18 cellular contexts compared by ENCODE assay signal in genomic region chrX:22122510-22122909, GRCh38.
DNase-seq lines count a peak whose midpoint lies in the region; ATAC-seq, FAIRE-seq and TF ChIP-seq lines count a peak whose summit lies in the region.
"Had no signal": no experiment of that assay in that cellular context is flagged by ENCODE, and none has a peak within 500 bp of the region (broad histone marks: within the 10 kb centered on the region; RNA-seq: fewer than 3 reads in every experiment).

No MANE protein-coding gene starts in this region.

- no peak for TF ChIP-seq RAD21 in IMR-90 (IDR thresholded peaks at IDR 0.05; ENCODE audit: low read length)

- no peak overlapping the region for H3K56ac ChIP-seq in IMR-90 (ENCODE audit: extremely low read depth, insufficient read depth, low read length)

- H3K36me3 ChIP-seq in IMR-90 (ENCODE audit: control insufficient read depth, insufficient read depth, low read length) (no peaks in the 10 kb centered on the region), brain microvascular endothelial cell (replicated peaks) (no peaks in the 10 kb centered on the region), keratinocyte (ENCODE audit: control insufficient read depth in 2 of 2, extremely low read depth in 1 of 2, insufficient read depth in 2 of 2, low read length in 2 of 2) (no peaks in the 10 kb centered on the region)
- H3K36me3 ChIP-seq: cardiac muscle cell, esophagus muscularis mucosa, spleen had no signal

- TF ChIP-seq CTCF in IMR-90 (conservative IDR thresholded peaks at IDR 0.05; ENCODE audit: low read depth, low read length): no peak
- no peak for TF ChIP-seq CTCF in brain microvascular endothelial cell (IDR thresholded peaks at IDR 0.05; ENCODE audit: low read depth, low read length, missing control alignments)
- TF ChIP-seq CTCF in keratinocyte (optimal IDR thresholded peaks at IDR 0.05 in 1 of 3, IDR thresholded peaks at IDR 0.05 in 1 of 3, conservative IDR thresholded peaks at IDR 0.05 in 1 of 3; ENCODE audit: extremely low read depth in 1 of 3, insufficient read depth in 2 of 3, low read length in 3 of 3): no peak

- H3K4me3 ChIP-seq in IMR-90 (ENCODE audit: insufficient read depth, low read depth, low read length) (no peak overlapping the region), brain microvascular endothelial cell (ENCODE audit: low read depth, low read length) (no peak overlapping the region), keratinocyte (ENCODE audit: control insufficient read depth in 2 of 3, extremely low read depth in 1 of 3, insufficient read depth in 2 of 3, low read depth in 1 of 3, low read length in 3 of 3) (no peak overlapping the region)
- H3K4me3 ChIP-seq: cardiac muscle cell, esophagus muscularis mucosa, SK-N-MC, spleen had no signal

- H3K4me1 ChIP-seq in IMR-90 (ENCODE audit: control insufficient read depth, insufficient read depth, low read length) (no peaks in the 10 kb centered on the region), keratinocyte (ENCODE audit: control insufficient read depth, extremely low read depth, insufficient read depth, low read length) (peaks cover 20% of the 10 kb centered on the region)
- H3K4me1 ChIP-seq: esophagus muscularis mucosa, spleen had no signal

- no peaks in the 10 kb centered on the region for H3K4me1 Mint-ChIP-seq in natural killer cell treated with Interleukin-12 subunit alpha and Interleukin-12 subunit beta and Interleukin-15 and Interleukin-18, amount 100 ng/mL, for 72 hours (ENCODE audit: low read depth in 2 of 2)
- H3K4me1 Mint-ChIP-seq: activated T-helper 17 cell treated with anti-CD3 and anti-CD28 coated beads, Interleukin-2, amount 50 U/mL, for 72 hours; naive B cell had no signal

- H2AFZ ChIP-seq in IMR-90 (replicated peaks; ENCODE audit: low read length, poor library complexity) (no peak overlapping the region), keratinocyte (ENCODE audit: control insufficient read depth, low read length) (no peak overlapping the region)

- DNase-seq in AG08395 (ENCODE audit: low spot score) (peak; percentile 20), IMR-90 (peak; percentile 82), brain microvascular endothelial cell (peak; percentile 41), keratinocyte (ENCODE audit: low read depth, low spot score) (peak; percentile 83)
- no peak for DNase-seq in stimulated activated naive CD8-positive, alpha-beta T cell treated with anti-CD3 and anti-CD28 coated beads, Interleukin-15, Interleukin-2, amounts not matched to agents 100 U/mL and 50 U/mL, for 24 hours
- DNase-seq in stimulated activated CD4-positive, alpha-beta T cell treated with anti-CD3 and anti-CD28 coated beads, Interleukin-1b, Interleukin-23, amount 100 ng/mL, for 48 hours: no peak
- no peak for DNase-seq in natural killer cell treated with Interleukin-12 subunit alpha and Interleukin-12 subunit beta and Interleukin-15 and Interleukin-18, amount 100 ng/mL, for 72 hours (ENCODE audit: low spot score)
- DNase-seq: activated CD4-positive, CD25-positive, alpha-beta regulatory T cell treated with anti-CD3 and anti-CD28 coated beads, Interleukin-2, amount 50 U/mL, for 72 hours; DMS79 treated with DMSO at 0.1 percent for 48 hours; kidney glomerular epithelial cell; naive B cell; NCI-H524; spleen had no signal

- no peak overlapping the region for H3K4me2 ChIP-seq in IMR-90 (ENCODE audit: low read depth, low read length)
- H3K4me2 ChIP-seq in keratinocyte (ENCODE audit: control insufficient read depth, extremely low read depth, insufficient read depth, low read depth, low read length): no peak overlapping the region

- no peak overlapping the region for H2AK9ac ChIP-seq in IMR-90 (replicated peaks; ENCODE audit: low read depth, low read length, poor library complexity)

- H2BK15ac ChIP-seq in IMR-90 (ENCODE audit: low read depth, low read length): no peak overlapping the region

- H3K27me3 Mint-ChIP-seq in natural killer cell treated with Interleukin-12 subunit alpha and Interleukin-12 subunit beta and Interleukin-15 and Interleukin-18, amount 100 ng/mL, for 72 hours: peaks cover 7 to 10% of the 10 kb centered on the region in 2 donors
- H3K27me3 Mint-ChIP-seq: activated T-helper 17 cell treated with anti-CD3 and anti-CD28 coated beads, Interleukin-2, amount 50 U/mL, for 72 hours had no signal

- CTCF ChIA-PET in IMR-90 (lab: Yijun Ruan, JAX): no interaction called here

- H3K9ac ChIP-seq in IMR-90 (ENCODE audit: low read depth, low read length) (no peak overlapping the region), keratinocyte (ENCODE audit: control insufficient read depth, extremely low read depth, insufficient read depth, low read length) (no peak overlapping the region)

- no peak overlapping the region for H4K5ac ChIP-seq in IMR-90 (ENCODE audit: low read depth, low read length)

- H2AK5ac ChIP-seq in IMR-90 (ENCODE audit: low read depth, low read length): no peak overlapping the region

- H3K9me1 ChIP-seq in IMR-90 (ENCODE audit: insufficient read depth, low read length) (no peaks in the 10 kb centered on the region), keratinocyte (ENCODE audit: control insufficient read depth, extremely low read depth, insufficient read depth, low read length) (no peaks in the 10 kb centered on the region)

- no peaks in the 10 kb centered on the region for H3K36me3 Mint-ChIP-seq in natural killer cell treated with Interleukin-12 subunit alpha and Interleukin-12 subunit beta and Interleukin-15 and Interleukin-18, amount 100 ng/mL, for 72 hours
- H3K36me3 Mint-ChIP-seq: naive B cell had no signal

- POLR2A ChIA-PET in IMR-90 (lab: Charles Lee; ENCODE audit: unreplicated experiment): no interaction called here

- in situ Hi-C loops in IMR-90 (cut with MboI; ENCODE audit: low sequenced_read_pairs): no loop called here
- in situ Hi-C loops in brain microvascular endothelial cell (cut with HindIII; ENCODE audit: low pct_ligation_motif_present, low sequenced_read_pairs): no loop called here

- BruUV-seq in IMR-90 (replicated peaks; lab: Mats Ljungman, UMichigan): no TSS peak

- 0% methylated on average over 1 of the region's 2 CpGs; no CpG with 5 or more reads in 1 of the 2 experiments for WGBS in IMR-90 (ENCODE audit: extremely low coverage in 2 of 2, insufficient read length in 1 of 2), 2 experiments

- H3K14ac ChIP-seq in IMR-90 (replicated peaks; ENCODE audit: low read depth, low read length): no peak overlapping the region

- FAIRE-seq in keratinocyte (lab: Jason Lieb, UNC): peak; percentile 94

- no peak overlapping the region for H3K27ac Mint-ChIP-seq in natural killer cell treated with Interleukin-12 subunit alpha and Interleukin-12 subunit beta and Interleukin-15 and Interleukin-18, amount 100 ng/mL, for 72 hours
- H3K27ac Mint-ChIP-seq: activated T-helper 17 cell treated with anti-CD3 and anti-CD28 coated beads, Interleukin-2, amount 50 U/mL, for 72 hours had no signal

- dilution Hi-C loops in IMR-90 (cut with HindIII; ENCODE audit: low sequenced_read_pairs, unreplicated experiment): no loop called here
- dilution Hi-C loops in keratinocyte (cut with MboI; ENCODE audit: extremely low pct_ligation_motif_present, low sequenced_read_pairs): no loop called here

- no peak overlapping the region for H3K23ac ChIP-seq in IMR-90 (ENCODE audit: low read depth, low read length)

- no peak overlapping the region for H2BK120ac ChIP-seq in IMR-90 (ENCODE audit: low read depth, low read length)

- H4K8ac ChIP-seq in IMR-90 (ENCODE audit: low read depth in 2 of 2, low read length in 2 of 2): no peak overlapping the region

- no peak overlapping the region for H3K4me3 Mint-ChIP-seq in natural killer cell treated with Interleukin-12 subunit alpha and Interleukin-12 subunit beta and Interleukin-15 and Interleukin-18, amount 100 ng/mL, for 72 hours
- H3K4me3 Mint-ChIP-seq: activated T-helper 17 cell treated with anti-CD3 and anti-CD28 coated beads, Interleukin-2, amount 50 U/mL, for 72 hours; naive B cell had no signal

- H4K91ac ChIP-seq in IMR-90 (ENCODE audit: insufficient read depth, low read depth, low read length): no peak overlapping the region

- intact Hi-C loops in IMR-90 (cut with micrococcal nuclease): no loop called here

- H3K4ac ChIP-seq in IMR-90 (ENCODE audit: low read depth, low read length): no peak overlapping the region

- no peaks in the 10 kb centered on the region for H3K79me2 ChIP-seq in keratinocyte (ENCODE audit: control insufficient read depth, insufficient read depth, low read length)

- H3K9me3 ChIP-seq in IMR-90 (ENCODE audit: control insufficient read depth, insufficient read depth, low read length) (no peaks in the 10 kb centered on the region), keratinocyte (ENCODE audit: control insufficient read depth, low read depth, low read length) (no peaks in the 10 kb centered on the region)
- H3K9me3 ChIP-seq: esophagus muscularis mucosa, spleen had no signal

- no peak for TF ChIP-seq POLR2A in IMR-90 (IDR thresholded peaks at IDR 0.05; ENCODE audit: low read depth, low read length)

- peak; percentile 44 for ATAC-seq in IMR-90 (ENCODE audit: low read depth)
- ATAC-seq in stimulated activated naive CD8-positive, alpha-beta T cell treated with anti-CD3 and anti-CD28 coated beads, Interleukin-15, Interleukin-2, amounts not matched to agents 100 U/mL and 50 U/mL, for 24 hours: no peak
- no peak for ATAC-seq in natural killer cell treated with Interleukin-12 subunit alpha and Interleukin-12 subunit beta and Interleukin-15 and Interleukin-18, amount 100 ng/mL, for 72 hours
- ATAC-seq in HG02610 (IDR thresholded peaks at IDR 0.05; ENCODE audit: unreplicated experiment): no peak
- ATAC-seq: activated T-helper 17 cell treated with anti-CD3 and anti-CD28 coated beads, Interleukin-2, amount 50 U/mL, for 72 hours had no signal

- H3K27me3 ChIP-seq in IMR-90 (ENCODE audit: control insufficient read depth, insufficient read depth, low read length) (no peaks in the 10 kb centered on the region), brain microvascular endothelial cell (replicated peaks) (no peaks in the 10 kb centered on the region), keratinocyte (ENCODE audit: control insufficient read depth, extremely low read depth, insufficient read depth, low read length) (no peaks in the 10 kb centered on the region)
- H3K27me3 ChIP-seq: cardiac muscle cell, esophagus muscularis mucosa had no signal

- H2BK20ac ChIP-seq in IMR-90 (ENCODE audit: low read depth, low read length): no peak overlapping the region

- no peaks in the 10 kb centered on the region for H3K9me3 Mint-ChIP-seq in natural killer cell treated with Interleukin-12 subunit alpha and Interleukin-12 subunit beta and Interleukin-15 and Interleukin-18, amount 100 ng/mL, for 72 hours
- H3K9me3 Mint-ChIP-seq: activated T-helper 17 cell treated with anti-CD3 and anti-CD28 coated beads, Interleukin-2, amount 50 U/mL, for 72 hours; naive B cell had no signal

- H4K20me1 ChIP-seq in IMR-90 (ENCODE audit: insufficient read depth, low read length) (no peaks in the 10 kb centered on the region), keratinocyte (ENCODE audit: control insufficient read depth, extremely low read depth, insufficient read depth, low read length) (no peaks in the 10 kb centered on the region)

- no peak overlapping the region for H2BK5ac ChIP-seq in IMR-90 (ENCODE audit: low read depth, low read length, poor library complexity, severe bottlenecking)

- no peaks in the 10 kb centered on the region for H3K79me1 ChIP-seq in IMR-90 (ENCODE audit: low read depth in 1 of 2, low read length in 2 of 2)

- no peak overlapping the region for H3K18ac ChIP-seq in IMR-90 (ENCODE audit: low read depth, low read length)

- H3K27ac ChIP-seq in IMR-90 (ENCODE audit: insufficient read depth, low read length) (no peak overlapping the region), brain microvascular endothelial cell (no peak overlapping the region), keratinocyte (ENCODE audit: control insufficient read depth, insufficient read depth, low read length) (peak overlapping the region; percentile 27)
- H3K27ac ChIP-seq: cardiac muscle cell, esophagus muscularis mucosa, SK-N-MC, spleen had no signal

Comparison
In these comparisons a context has a peak if more than half of its experiments do, and no peak if none do; other contexts are left out.
1. DNase-seq: peak in AG08395 (single experiment), IMR-90 (single experiment), brain microvascular endothelial cell (single experiment) and keratinocyte (single experiment); none in stimulated activated naive CD8-positive, alpha-beta T cell treated with anti-CD3 and anti-CD28 coated beads, Interleukin-15, Interleukin-2, amounts not matched to agents 100 U/mL and 50 U/mL, for 24 hours (single experiment), stimulated activated CD4-positive, alpha-beta T cell treated with anti-CD3 and anti-CD28 coated beads, Interleukin-1b, Interleukin-23, amount 100 ng/mL, for 48 hours (single experiment) and natural killer cell treated with Interleukin-12 subunit alpha and Interleukin-12 subunit beta and Interleukin-15 and Interleukin-18, amount 100 ng/mL, for 72 hours (single experiment).